Comparison of ENCODE assay signal across 1 cellular context in the genomic region with DNA sequence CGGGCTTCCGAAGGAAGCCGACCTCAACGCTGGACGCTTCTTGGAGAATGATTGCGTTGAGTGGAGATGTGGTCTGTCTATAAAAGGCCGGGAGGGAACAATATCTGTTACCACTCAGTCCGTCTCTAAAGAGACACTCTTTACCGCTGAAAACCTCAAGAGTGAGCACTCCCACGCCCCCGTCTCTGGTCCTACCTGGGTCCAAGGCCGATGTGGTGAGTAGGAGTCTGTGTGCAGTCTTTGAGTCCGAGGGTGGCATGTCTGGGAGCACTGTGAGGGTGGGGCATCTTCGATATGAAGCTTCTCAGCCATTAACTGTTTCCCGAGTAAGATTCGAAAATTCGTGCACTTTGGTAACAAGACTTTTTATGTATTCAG.
TF ChIP-seq lines count a peak whose summit lies in the region.

No MANE protein-coding gene starts in this region.

TF ChIP-seq in GM12878, 131 proteins besides CTCF, POLR2A, EP300 and RAD21 (continues in another document):
- TF ChIP-seq SIN3A (IDR thresholded peaks at IDR 0.05; ENCODE audit: low read depth, low read length), result 0 out of 2 replicates have a peak, but pooled peaks have one; percentile 5
- TF ChIP-seq TCF12 (IDR thresholded peaks at IDR 0.05; ENCODE audit: low read depth, low read length), result no peak
- TF ChIP-seq RB1 (IDR thresholded peaks at IDR 0.05; ENCODE audit: borderline replicate concordance), result no peak
- TF ChIP-seq ZNF687 (IDR thresholded peaks at IDR 0.05), result no peak
- TF ChIP-seq PRDM15 (CRISPR knock-in tag; IDR thresholded peaks at IDR 0.05), result no peak
- no peak for TF ChIP-seq BCL11A (IDR thresholded peaks at IDR 0.05; ENCODE audit: low read depth, low read length)
- no peak for TF ChIP-seq RELA (IDR thresholded peaks at IDR 0.05; ENCODE audit: borderline replicate concordance, partially characterized antibody)
- no peak for TF ChIP-seq JUNB (IDR thresholded peaks at IDR 0.05)
- no peak for TF ChIP-seq TAF1 (IDR thresholded peaks at IDR 0.05; ENCODE audit: borderline replicate concordance, low read depth, low read length)
- TF ChIP-seq, protein P1, sequence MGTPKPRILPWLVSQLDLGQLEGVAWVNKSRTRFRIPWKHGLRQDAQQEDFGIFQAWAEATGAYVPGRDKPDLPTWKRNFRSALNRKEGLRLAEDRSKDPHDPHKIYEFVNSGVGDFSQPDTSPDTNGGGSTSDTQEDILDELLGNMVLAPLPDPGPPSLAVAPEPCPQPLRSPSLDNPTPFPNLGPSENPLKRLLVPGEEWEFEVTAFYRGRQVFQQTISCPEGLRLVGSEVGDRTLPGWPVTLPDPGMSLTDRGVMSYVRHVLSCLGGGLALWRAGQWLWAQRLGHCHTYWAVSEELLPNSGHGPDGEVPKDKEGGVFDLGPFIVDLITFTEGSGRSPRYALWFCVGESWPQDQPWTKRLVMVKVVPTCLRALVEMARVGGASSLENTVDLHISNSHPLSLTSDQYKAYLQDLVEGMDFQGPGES (IDR thresholded peaks at IDR 0.05), result no peak
- 0 out of 2 replicates have a peak, but pooled peaks have one; percentile 39 for TF ChIP-seq MTA3 (IDR thresholded peaks at IDR 0.05; ENCODE audit: borderline replicate concordance, low read length)
- TF ChIP-seq, protein P2, sequence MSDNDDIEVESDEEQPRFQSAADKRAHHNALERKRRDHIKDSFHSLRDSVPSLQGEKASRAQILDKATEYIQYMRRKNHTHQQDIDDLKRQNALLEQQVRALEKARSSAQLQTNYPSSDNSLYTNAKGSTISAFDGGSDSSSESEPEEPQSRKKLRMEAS (IDR thresholded peaks at IDR 0.05; ENCODE audit: low read depth, low read length), result no peak
- no peak for TF ChIP-seq SUZ12 (IDR thresholded peaks at IDR 0.05; ENCODE audit: unreplicated experiment)
- TF ChIP-seq RFX5 (IDR thresholded peaks at IDR 0.05; ENCODE audit: low read depth, low read length), result no peak
- TF ChIP-seq ZBTB40 (IDR thresholded peaks at IDR 0.05; ENCODE audit: borderline replicate concordance), result 0 out of 2 replicates have a peak, but pooled peaks have one; percentile 12
- TF ChIP-seq IKZF2 (IDR thresholded peaks at IDR 0.05), result no peak
- no peak for TF ChIP-seq SREBF2 (IDR thresholded peaks at IDR 0.05; ENCODE audit: low read length)
- TF ChIP-seq NKRF (conservative IDR thresholded peaks at IDR 0.05), result no peak
- no peak for TF ChIP-seq HDGF (IDR thresholded peaks at IDR 0.05)
- no peak for TF ChIP-seq ETV6 (conservative IDR thresholded peaks at IDR 0.05 in 1 of 2, IDR thresholded peaks at IDR 0.05 in 1 of 2; ENCODE audit: borderline replicate concordance in 1 of 2, low read depth in 1 of 2)
- no peak for TF ChIP-seq ZNF24 (IDR thresholded peaks at IDR 0.05)
- TF ChIP-seq ZSCAN29 (IDR thresholded peaks at IDR 0.05), result no peak
- TF ChIP-seq YY1 (IDR thresholded peaks at IDR 0.05; ENCODE audit: low read depth, low read length), result no peak
- no peak for TF ChIP-seq ZNF274 (IDR thresholded peaks at IDR 0.05; ENCODE audit: insufficient read depth, insufficient read length)
- TF ChIP-seq ZZZ3 (IDR thresholded peaks at IDR 0.05; ENCODE audit: control insufficient read depth, insufficient read length, low read depth), result no peak
- no peak for TF ChIP-seq NFYA (IDR thresholded peaks at IDR 0.05; ENCODE audit: borderline replicate concordance, low read depth, low read length)
- TF ChIP-seq IKZF1 (conservative IDR thresholded peaks at IDR 0.05), result no peak
- TF ChIP-seq POU2F2 (IDR thresholded peaks at IDR 0.05; ENCODE audit: borderline replicate concordance, low read depth, low read length), result no peak
- no peak for TF ChIP-seq MEF2B (IDR thresholded peaks at IDR 0.05; ENCODE audit: partially characterized antibody, poor library complexity, severe bottlenecking)
- TF ChIP-seq ZNF207 (IDR thresholded peaks at IDR 0.05; ENCODE audit: borderline replicate concordance), result no peak
- TF ChIP-seq BRCA1 (IDR thresholded peaks at IDR 0.05; ENCODE audit: low read depth, low read length), result no peak
- no peak for TF ChIP-seq NFXL1 (IDR thresholded peaks at IDR 0.05; ENCODE audit: borderline replicate concordance)
- no peak for TF ChIP-seq CHD2 (IDR thresholded peaks at IDR 0.05; ENCODE audit: borderline replicate concordance, low read depth, low read length)
- no peak for TF ChIP-seq E4F1 (IDR thresholded peaks at IDR 0.05; ENCODE audit: borderline replicate concordance, partially characterized antibody)
- no peak for TF ChIP-seq RCOR1 (conservative IDR thresholded peaks at IDR 0.05; ENCODE audit: low read depth, low read length)
- TF ChIP-seq RUNX3 (IDR thresholded peaks at IDR 0.05; ENCODE audit: low read length), result peak; percentile 42; the same call in 1 of the 2 replicates
- TF ChIP-seq EED (IDR thresholded peaks at IDR 0.05; ENCODE audit: low read depth), result no peak
- TF ChIP-seq MYC (IDR thresholded peaks at IDR 0.05; ENCODE audit: insufficient read depth, insufficient read length, insufficient replicate concordance, low read length, severe bottlenecking), result no peak
